ENCODE assay signal across 1 cellular context in the genomic region with DNA sequence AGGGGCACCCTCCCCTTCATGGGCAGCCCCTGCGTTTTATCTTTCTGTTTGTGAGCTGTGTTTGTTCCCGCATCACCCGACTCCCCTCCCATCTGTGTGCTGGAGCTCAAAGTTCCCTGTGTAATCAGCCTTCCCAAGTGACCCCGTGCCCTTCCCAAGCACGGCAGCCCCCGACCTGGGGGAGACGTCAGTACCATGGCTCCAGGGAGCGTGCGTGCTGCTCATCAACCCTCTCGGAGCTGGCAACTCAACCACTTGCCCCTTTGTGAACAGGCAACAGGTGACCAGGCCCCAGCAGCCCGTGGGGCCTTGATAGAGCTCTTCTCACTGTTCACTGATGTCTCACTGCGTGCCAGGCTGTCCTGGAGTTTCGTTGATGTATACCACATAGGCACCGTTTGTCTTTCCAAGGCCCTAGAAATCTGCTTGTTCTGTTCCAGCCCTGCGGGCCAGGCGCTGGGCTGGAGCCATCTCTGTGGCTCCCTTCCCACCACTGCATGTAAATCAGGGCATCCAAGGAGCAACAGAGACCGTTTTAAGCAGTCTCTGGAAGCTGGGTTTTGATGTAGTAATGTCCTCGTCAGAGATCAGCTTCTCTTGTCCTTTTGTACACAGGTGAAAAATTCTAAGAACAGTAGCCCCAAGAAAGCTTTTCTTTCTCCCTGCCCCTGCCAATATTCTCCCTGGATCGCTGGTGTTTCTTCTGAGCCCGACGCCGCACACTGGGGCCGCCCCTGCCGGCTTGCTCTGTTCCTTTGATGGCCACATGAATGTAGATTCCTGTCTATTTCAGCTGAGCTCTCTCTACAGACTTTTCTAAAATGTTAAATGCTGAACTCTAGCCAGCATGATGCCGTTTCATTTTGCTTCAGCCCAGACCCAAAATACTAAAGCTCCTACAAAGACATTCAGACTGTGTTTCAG.
A peak's percentile ranks its signal among the peaks of the same experiment; 100 is the strongest.
TF ChIP-seq lines count a peak whose summit lies in the region.

No MANE protein-coding gene starts in this region.

TF ChIP-seq in HepG2, 621 proteins besides CTCF, POLR2A, EP300 and RAD21 (continued from another document and continues in another):
- TF ChIP-seq ZFP82 (CRISPR knock-in tag; IDR thresholded peaks at IDR 0.05; ENCODE audit: borderline replicate concordance) (no peak), NFYC (CRISPR knock-in tag; IDR thresholded peaks at IDR 0.05) (no peak), ZNF230 (CRISPR knock-in tag; IDR thresholded peaks at IDR 0.05) (0 out of 2 replicates have a peak, but pooled peaks have one; percentile 78), CAMTA2 (CRISPR knock-in tag; IDR thresholded peaks at IDR 0.05; ENCODE audit: borderline replicate concordance) (no peak), IKZF4 (CRISPR knock-in tag; IDR thresholded peaks at IDR 0.05; ENCODE audit: borderline replicate concordance, low read depth, not compliant biosample characterization) (no peak), TBL1XR1 (IDR thresholded peaks at IDR 0.05; ENCODE audit: borderline replicate concordance, low read length, partially characterized antibody) (no peak), ZNF317 (CRISPR knock-in tag; IDR thresholded peaks at IDR 0.05) (0 out of 2 replicates have a peak, but pooled peaks have one; percentile 28), NR2F2 (IDR thresholded peaks at IDR 0.05; ENCODE audit: borderline replicate concordance, low read depth) (peak; percentile 83), SOX13 (IDR thresholded peaks at IDR 0.05) (no peak), SOX13 (CRISPR knock-in tag; conservative IDR thresholded peaks at IDR 0.05 in 1 of 2, IDR thresholded peaks at IDR 0.05 in 1 of 2) (peak in 1 of 2 experiments; percentile 49; a peak in 1 of 4 replicates), ZNF879 (CRISPR knock-in tag; IDR thresholded peaks at IDR 0.05) (no peak), ZNF260 (CRISPR knock-in tag; IDR thresholded peaks at IDR 0.05; ENCODE audit: borderline replicate concordance, low read depth) (no peak), SYNCRIP (IDR thresholded peaks at IDR 0.05; ENCODE audit: insufficient read depth, low read depth, low read length) (no peak), ZNF619 (CRISPR knock-in tag; IDR thresholded peaks at IDR 0.05) (no peak), ELF3 (CRISPR knock-in tag; IDR thresholded peaks at IDR 0.05) (0 out of 2 replicates have a peak, but pooled peaks have one; percentile 39), HDAC2 (CRISPR knock-in tag; IDR thresholded peaks at IDR 0.05) (peak; percentile 50; the same call in 1 of the 2 replicates), ELF4 (CRISPR knock-in tag; IDR thresholded peaks at IDR 0.05; ENCODE audit: borderline replicate concordance) (no peak), TGIF2 (CRISPR knock-in tag; IDR thresholded peaks at IDR 0.05) (no peak), FOXA1 (IDR thresholded peaks at IDR 0.05) (no peak), FOXA1 (CRISPR knock-in tag; IDR thresholded peaks at IDR 0.05) (no peak), BORCS8-MEF2B (CRISPR knock-in tag; IDR thresholded peaks at IDR 0.05) (0 out of 2 replicates have a peak, but pooled peaks have one; percentile 60), HCFC1 (IDR thresholded peaks at IDR 0.05; ENCODE audit: low read depth, low read length) (no peak), HOXD1 (CRISPR knock-in tag; IDR thresholded peaks at IDR 0.05) (no peak), NFATC3 (CRISPR knock-in tag; IDR thresholded peaks at IDR 0.05) (no peak), ZNF766 (CRISPR knock-in tag; IDR thresholded peaks at IDR 0.05; ENCODE audit: borderline replicate concordance) (no peak), ESRRA (CRISPR knock-in tag; IDR thresholded peaks at IDR 0.05; ENCODE audit: low read depth) (peak; percentile 96), CEBPG (CRISPR knock-in tag; IDR thresholded peaks at IDR 0.05) (no peak), GTF2F1 (IDR thresholded peaks at IDR 0.05; ENCODE audit: low read length) (no peak), ZNF350 (CRISPR knock-in tag; IDR thresholded peaks at IDR 0.05; ENCODE audit: borderline replicate concordance, low read depth) (peak; percentile 39; the same call in 1 of the 2 replicates), HOXA3 (CRISPR knock-in tag; IDR thresholded peaks at IDR 0.05) (0 out of 2 replicates have a peak, but pooled peaks have one; percentile 57), ZNF501 (CRISPR knock-in tag; IDR thresholded peaks at IDR 0.05) (peak; percentile 70; the same call in 1 of the 2 replicates), ISL2 (CRISPR knock-in tag; IDR thresholded peaks at IDR 0.05) (0 out of 2 replicates have a peak, but pooled peaks have one; percentile 19), RXRA (CRISPR knock-in tag; IDR thresholded peaks at IDR 0.05) (0 out of 2 replicates have a peak, but pooled peaks have one; percentile 49), ZFP1 (CRISPR knock-in tag; IDR thresholded peaks at IDR 0.05) (peak; percentile 45; the same call in 1 of the 2 replicates)
- TF ChIP-seq, protein P1, sequence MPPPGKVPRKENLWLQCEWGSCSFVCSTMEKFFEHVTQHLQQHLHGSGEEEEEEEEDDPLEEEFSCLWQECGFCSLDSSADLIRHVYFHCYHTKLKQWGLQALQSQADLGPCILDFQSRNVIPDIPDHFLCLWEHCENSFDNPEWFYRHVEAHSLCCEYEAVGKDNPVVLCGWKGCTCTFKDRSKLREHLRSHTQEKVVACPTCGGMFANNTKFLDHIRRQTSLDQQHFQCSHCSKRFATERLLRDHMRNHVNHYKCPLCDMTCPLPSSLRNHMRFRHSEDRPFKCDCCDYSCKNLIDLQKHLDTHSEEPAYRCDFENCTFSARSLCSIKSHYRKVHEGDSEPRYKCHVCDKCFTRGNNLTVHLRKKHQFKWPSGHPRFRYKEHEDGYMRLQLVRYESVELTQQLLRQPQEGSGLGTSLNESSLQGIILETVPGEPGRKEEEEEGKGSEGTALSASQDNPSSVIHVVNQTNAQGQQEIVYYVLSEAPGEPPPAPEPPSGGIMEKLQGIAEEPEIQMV (CRISPR knock-in tag; IDR thresholded peaks at IDR 0.05; ENCODE audit: low read depth), result peak; percentile 55; the same call in 1 of the 2 replicates
- TF ChIP-seq, protein P2, sequence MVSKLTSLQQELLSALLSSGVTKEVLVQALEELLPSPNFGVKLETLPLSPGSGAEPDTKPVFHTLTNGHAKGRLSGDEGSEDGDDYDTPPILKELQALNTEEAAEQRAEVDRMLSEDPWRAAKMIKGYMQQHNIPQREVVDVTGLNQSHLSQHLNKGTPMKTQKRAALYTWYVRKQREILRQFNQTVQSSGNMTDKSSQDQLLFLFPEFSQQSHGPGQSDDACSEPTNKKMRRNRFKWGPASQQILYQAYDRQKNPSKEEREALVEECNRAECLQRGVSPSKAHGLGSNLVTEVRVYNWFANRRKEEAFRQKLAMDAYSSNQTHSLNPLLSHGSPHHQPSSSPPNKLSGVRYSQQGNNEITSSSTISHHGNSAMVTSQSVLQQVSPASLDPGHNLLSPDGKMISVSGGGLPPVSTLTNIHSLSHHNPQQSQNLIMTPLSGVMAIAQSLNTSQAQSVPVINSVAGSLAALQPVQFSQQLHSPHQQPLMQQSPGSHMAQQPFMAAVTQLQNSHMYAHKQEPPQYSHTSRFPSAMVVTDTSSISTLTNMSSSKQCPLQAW (CRISPR knock-in tag; IDR thresholded peaks at IDR 0.05), result peak; percentile 71
- TF ChIP-seq, protein P3, sequence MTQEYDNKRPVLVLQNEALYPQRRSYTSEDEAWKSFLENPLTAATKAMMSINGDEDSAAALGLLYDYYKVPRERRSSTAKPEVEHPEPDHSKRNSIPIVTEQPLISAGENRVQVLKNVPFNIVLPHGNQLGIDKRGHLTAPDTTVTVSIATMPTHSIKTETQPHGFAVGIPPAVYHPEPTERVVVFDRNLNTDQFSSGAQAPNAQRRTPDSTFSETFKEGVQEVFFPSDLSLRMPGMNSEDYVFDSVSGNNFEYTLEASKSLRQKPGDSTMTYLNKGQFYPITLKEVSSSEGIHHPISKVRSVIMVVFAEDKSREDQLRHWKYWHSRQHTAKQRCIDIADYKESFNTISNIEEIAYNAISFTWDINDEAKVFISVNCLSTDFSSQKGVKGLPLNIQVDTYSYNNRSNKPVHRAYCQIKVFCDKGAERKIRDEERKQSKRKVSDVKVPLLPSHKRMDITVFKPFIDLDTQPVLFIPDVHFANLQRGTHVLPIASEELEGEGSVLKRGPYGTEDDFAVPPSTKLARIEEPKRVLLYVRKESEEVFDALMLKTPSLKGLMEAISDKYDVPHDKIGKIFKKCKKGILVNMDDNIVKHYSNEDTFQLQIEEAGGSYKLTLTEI (CRISPR knock-in tag; conservative IDR thresholded peaks at IDR 0.05), result no peak
- TF ChIP-seq, protein P4, sequence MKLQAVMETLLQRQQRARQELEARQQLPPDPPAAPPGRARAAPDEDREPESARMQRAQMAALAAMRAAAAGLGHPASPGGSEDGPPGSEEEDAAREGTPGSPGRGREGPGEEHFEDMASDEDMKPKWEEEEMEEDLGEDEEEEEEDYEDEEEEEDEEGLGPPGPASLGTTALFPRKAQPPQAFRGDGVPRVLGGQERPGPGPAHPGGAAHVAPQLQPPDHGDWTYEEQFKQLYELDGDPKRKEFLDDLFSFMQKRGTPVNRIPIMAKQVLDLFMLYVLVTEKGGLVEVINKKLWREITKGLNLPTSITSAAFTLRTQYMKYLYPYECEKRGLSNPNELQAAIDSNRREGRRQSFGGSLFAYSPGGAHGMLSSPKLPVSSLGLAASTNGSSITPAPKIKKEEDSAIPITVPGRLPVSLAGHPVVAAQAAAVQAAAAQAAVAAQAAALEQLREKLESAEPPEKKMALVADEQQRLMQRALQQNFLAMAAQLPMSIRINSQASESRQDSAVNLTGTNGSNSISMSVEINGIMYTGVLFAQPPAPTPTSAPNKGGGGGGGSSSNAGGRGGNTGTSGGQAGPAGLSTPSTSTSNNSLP (IDR thresholded peaks at IDR 0.05; ENCODE audit: low read depth, low read length), result no peak
- TF ChIP-seq, protein P5, sequence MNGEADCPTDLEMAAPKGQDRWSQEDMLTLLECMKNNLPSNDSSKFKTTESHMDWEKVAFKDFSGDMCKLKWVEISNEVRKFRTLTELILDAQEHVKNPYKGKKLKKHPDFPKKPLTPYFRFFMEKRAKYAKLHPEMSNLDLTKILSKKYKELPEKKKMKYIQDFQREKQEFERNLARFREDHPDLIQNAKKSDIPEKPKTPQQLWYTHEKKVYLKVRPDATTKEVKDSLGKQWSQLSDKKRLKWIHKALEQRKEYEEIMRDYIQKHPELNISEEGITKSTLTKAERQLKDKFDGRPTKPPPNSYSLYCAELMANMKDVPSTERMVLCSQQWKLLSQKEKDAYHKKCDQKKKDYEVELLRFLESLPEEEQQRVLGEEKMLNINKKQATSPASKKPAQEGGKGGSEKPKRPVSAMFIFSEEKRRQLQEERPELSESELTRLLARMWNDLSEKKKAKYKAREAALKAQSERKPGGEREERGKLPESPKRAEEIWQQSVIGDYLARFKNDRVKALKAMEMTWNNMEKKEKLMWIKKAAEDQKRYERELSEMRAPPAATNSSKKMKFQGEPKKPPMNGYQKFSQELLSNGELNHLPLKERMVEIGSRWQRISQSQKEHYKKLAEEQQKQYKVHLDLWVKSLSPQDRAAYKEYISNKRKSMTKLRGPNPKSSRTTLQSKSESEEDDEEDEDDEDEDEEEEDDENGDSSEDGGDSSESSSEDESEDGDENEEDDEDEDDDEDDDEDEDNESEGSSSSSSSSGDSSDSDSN (CRISPR knock-in tag; IDR thresholded peaks at IDR 0.05), result peak; percentile 51
- TF ChIP-seq, protein P6, sequence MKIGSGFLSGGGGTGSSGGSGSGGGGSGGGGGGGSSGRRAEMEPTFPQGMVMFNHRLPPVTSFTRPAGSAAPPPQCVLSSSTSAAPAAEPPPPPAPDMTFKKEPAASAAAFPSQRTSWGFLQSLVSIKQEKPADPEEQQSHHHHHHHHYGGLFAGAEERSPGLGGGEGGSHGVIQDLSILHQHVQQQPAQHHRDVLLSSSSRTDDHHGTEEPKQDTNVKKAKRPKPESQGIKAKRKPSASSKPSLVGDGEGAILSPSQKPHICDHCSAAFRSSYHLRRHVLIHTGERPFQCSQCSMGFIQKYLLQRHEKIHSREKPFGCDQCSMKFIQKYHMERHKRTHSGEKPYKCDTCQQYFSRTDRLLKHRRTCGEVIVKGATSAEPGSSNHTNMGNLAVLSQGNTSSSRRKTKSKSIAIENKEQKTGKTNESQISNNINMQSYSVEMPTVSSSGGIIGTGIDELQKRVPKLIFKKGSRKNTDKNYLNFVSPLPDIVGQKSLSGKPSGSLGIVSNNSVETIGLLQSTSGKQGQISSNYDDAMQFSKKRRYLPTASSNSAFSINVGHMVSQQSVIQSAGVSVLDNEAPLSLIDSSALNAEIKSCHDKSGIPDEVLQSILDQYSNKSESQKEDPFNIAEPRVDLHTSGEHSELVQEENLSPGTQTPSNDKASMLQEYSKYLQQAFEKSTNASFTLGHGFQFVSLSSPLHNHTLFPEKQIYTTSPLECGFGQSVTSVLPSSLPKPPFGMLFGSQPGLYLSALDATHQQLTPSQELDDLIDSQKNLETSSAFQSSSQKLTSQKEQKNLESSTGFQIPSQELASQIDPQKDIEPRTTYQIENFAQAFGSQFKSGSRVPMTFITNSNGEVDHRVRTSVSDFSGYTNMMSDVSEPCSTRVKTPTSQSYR (CRISPR knock-in tag; IDR thresholded peaks at IDR 0.05; ENCODE audit: borderline replicate concordance), result peak; percentile 48; the same call in 1 of the 2 replicates
- TF ChIP-seq, protein P7, sequence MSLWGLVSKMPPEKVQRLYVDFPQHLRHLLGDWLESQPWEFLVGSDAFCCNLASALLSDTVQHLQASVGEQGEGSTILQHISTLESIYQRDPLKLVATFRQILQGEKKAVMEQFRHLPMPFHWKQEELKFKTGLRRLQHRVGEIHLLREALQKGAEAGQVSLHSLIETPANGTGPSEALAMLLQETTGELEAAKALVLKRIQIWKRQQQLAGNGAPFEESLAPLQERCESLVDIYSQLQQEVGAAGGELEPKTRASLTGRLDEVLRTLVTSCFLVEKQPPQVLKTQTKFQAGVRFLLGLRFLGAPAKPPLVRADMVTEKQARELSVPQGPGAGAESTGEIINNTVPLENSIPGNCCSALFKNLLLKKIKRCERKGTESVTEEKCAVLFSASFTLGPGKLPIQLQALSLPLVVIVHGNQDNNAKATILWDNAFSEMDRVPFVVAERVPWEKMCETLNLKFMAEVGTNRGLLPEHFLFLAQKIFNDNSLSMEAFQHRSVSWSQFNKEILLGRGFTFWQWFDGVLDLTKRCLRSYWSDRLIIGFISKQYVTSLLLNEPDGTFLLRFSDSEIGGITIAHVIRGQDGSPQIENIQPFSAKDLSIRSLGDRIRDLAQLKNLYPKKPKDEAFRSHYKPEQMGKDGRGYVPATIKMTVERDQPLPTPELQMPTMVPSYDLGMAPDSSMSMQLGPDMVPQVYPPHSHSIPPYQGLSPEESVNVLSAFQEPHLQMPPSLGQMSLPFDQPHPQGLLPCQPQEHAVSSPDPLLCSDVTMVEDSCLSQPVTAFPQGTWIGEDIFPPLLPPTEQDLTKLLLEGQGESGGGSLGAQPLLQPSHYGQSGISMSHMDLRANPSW (CRISPR knock-in tag; IDR thresholded peaks at IDR 0.05; ENCODE audit: borderline replicate concordance), result no peak
- TF ChIP-seq, protein P8, sequence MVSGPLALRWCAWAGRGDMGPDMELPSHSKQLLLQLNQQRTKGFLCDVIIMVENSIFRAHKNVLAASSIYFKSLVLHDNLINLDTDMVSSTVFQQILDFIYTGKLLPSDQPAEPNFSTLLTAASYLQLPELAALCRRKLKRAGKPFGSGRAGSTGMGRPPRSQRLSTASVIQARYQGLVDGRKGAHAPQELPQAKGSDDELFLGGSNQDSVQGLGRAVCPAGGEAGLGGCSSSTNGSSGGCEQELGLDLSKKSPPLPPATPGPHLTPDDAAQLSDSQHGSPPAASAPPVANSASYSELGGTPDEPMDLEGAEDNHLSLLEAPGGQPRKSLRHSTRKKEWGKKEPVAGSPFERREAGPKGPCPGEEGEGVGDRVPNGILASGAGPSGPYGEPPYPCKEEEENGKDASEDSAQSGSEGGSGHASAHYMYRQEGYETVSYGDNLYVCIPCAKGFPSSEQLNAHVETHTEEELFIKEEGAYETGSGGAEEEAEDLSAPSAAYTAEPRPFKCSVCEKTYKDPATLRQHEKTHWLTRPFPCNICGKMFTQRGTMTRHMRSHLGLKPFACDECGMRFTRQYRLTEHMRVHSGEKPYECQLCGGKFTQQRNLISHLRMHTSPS (CRISPR knock-in tag; IDR thresholded peaks at IDR 0.05; ENCODE audit: low read depth), result 0 out of 2 replicates have a peak, but pooled peaks have one; percentile 45
